ENCODE assay signal across 8 cellular contexts in genomic region chr6:142845143-142845571, GRCh38.
DNase-seq lines count a peak whose midpoint lies in the region; ATAC-seq and TF ChIP-seq lines count a peak whose summit lies in the region.

No MANE protein-coding gene starts in this region.

- H3K9me3 ChIP-seq in iPS-20b (ENCODE audit: insufficient read depth, low read depth, low read length) (no peaks in the 10 kb centered on the region), testis (no peaks in the 10 kb centered on the region)

- peak overlapping the region; percentile 38; the same call in 1 of the 2 replicates for H3K4me3 ChIP-seq in iPS-20b (ENCODE audit: low read length)
- no peak overlapping the region for H3K4me3 ChIP-seq in testis

- intact Hi-C loops in testis (cut with DNase I; ENCODE audit: low total_unique reads), result loop anchor here (10.0 kb wide), 1 partner anchor 100 kb away; the partner anchor contains the start of gene HIVEP2

- no peak for TF ChIP-seq POLR2A in testis (IDR thresholded peaks at IDR 0.05)

- H3K36me3 ChIP-seq in iPS-20b (ENCODE audit: insufficient read depth, low read depth, low read length), result no peaks in the 10 kb centered on the region
- no peaks in the 10 kb centered on the region for H3K36me3 ChIP-seq in testis (ENCODE audit: low read depth, missing control alignments)

- H3K9me3 Mint-ChIP-seq in T-cell, result no peaks in the 10 kb centered on the region

- DNase-seq in NCI-H82 (lab: John Stamatoyannopoulos, UW) (peak; percentile 19), NCI-H82 treated with DMSO at 0.1 percent for 48 hours (lab: John Stamatoyannopoulos, UW; ENCODE audit: unreplicated experiment) (no peak), T-cell (no peak), testis (no peak), 8988T (no peak), SK-N-DZ (ENCODE audit: low spot score) (no peak)

- no peaks in the 10 kb centered on the region for H3K27me3 Mint-ChIP-seq in T-cell

- no peaks in the 10 kb centered on the region for H3K36me3 Mint-ChIP-seq in T-cell

- peaks cover 90 to 93% (median 92%) of the 10 kb centered on the region in 3 donors for H3K4me1 Mint-ChIP-seq in T-cell

- POLR2A ChIA-PET in T-cell (lab: Charles Lee), result interaction anchor here in 1 of 2 donors (0.5 to 1.1 kb wide), 3 partner anchors 38 to 962 kb away, joined by 3 to 4 read pairs (median 4); no protein-coding TSS in a partner anchor

- TF ChIP-seq CTCF in testis (IDR thresholded peaks at IDR 0.05), result no peak

- peaks cover 42% of the 10 kb centered on the region for H3K4me1 ChIP-seq in iPS-20b (ENCODE audit: insufficient read depth, low read length)
- peaks cover 19% of the 10 kb centered on the region for H3K4me1 ChIP-seq in testis

- H3K27ac ChIP-seq in iPS-20b (ENCODE audit: low read length) (no peak overlapping the region), testis (peak overlapping the region; percentile 63 to 74)

- no peak overlapping the region; the same call in 1 of the 2 replicates for H3K9ac ChIP-seq in iPS-20b (ENCODE audit: low read depth, low read length)

- peak overlapping the region; percentile 79 to 89 (median 82) for H3K4me3 Mint-ChIP-seq in T-cell

- CTCF ChIA-PET in T-cell (lab: Charles Lee), result interaction anchor here (0.6 to 1.4 kb wide), 8 partner anchors 8 to 581 kb away, joined by 3 to 8 read pairs (median 4); no protein-coding TSS in a partner anchor

- H3K27ac Mint-ChIP-seq in T-cell, result peak overlapping the region; percentile 90 to 97

- ATAC-seq in HG02870 (IDR thresholded peaks at IDR 0.05; ENCODE audit: unreplicated experiment) (peak; percentile 38), T-cell (replicated peaks in 1 of 4) (peak; percentile 17 to 38 (median 23))

- H3K27me3 ChIP-seq in iPS-20b (ENCODE audit: insufficient read depth, low read length) (no peaks in the 10 kb centered on the region), testis (no peaks in the 10 kb centered on the region)

- 63 to 71% methylated on average over 2 of the region's 2 CpGs for WGBS in testis, 2 donors
